In the genomic region with DNA sequence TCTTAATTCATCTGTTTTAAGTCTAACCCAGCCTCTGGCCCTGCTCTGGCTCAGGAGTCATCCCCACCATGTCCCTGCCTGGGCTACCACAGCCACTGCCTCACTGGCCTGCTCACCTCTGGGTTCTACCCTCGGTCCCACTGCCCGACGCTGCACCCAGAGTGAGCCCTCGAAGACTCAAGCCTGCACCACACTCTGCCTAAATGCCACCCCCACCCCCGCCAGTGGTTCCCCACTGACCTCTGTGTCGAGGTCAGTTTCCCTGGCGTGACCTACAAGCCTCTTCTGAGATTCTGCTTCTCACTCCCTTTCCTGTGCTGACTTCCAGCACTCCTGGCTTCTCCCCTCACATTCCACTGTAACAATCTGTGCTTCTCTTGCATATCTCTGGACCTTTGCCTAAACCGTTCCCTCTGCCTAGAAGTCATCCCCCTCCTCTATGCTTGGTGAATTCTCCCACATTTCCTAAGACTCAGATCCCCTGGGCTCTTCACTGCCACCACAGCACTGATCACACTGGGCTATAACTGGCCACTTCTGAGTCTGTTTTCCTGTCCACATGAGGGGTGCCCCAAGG, we compare ENCODE assay signal across 13 cellular contexts. TPM values are rescaled to one million over a fixed set of nuclear protein-coding genes. Genes with fewer than 3 reads are reported as not detected.
DNase-seq lines count a peak whose midpoint lies in the region; ATAC-seq and TF ChIP-seq lines count a peak whose summit lies in the region.
"Had no signal": no experiment of that assay in that cellular context is flagged by ENCODE, and none has a peak within 500 bp of the region (broad histone marks: within the 10 kb centered on the region; RNA-seq: fewer than 3 reads in every experiment).

No MANE protein-coding gene starts in this region.

- no peak overlapping the region for H3T11ph ChIP-seq in H9 (ENCODE audit: low read length)

- H2BK20ac ChIP-seq in H9 (ENCODE audit: low read depth, low read length, poor library complexity, severe bottlenecking): no peak overlapping the region

- intact Hi-C loops in dendritic cell treated with granulocyte-macrophage colony-stimulating factor and Interleukin-4, amounts not matched to agents 40 ng/mL and 50 ng/mL, for 4 days (cut with micrococcal nuclease): no loop called here
- intact Hi-C loops in naive thymus-derived CD4-positive, alpha-beta T cell (cut with micrococcal nuclease): loop anchor here in 1 of 2 donors (5.0 kb wide), 1 partner anchor 556 kb away; no protein-coding TSS in a partner anchor

- no peak overlapping the region for H3K4me3 Mint-ChIP-seq in H9
- no peak overlapping the region for H3K4me3 Mint-ChIP-seq in dendritic cell treated with granulocyte-macrophage colony-stimulating factor and Interleukin-4, amounts not matched to agents 40 ng/mL and 50 ng/mL, for 4 days
- H3K4me3 Mint-ChIP-seq in naive thymus-derived CD4-positive, alpha-beta T cell: peak overlapping the region in 1 of 10 donors; percentile 53

- no peaks in the 10 kb centered on the region for H3K9me3 ChIP-seq in H9 (ENCODE audit: control insufficient read depth, low read depth, low read length)
- H3K9me3 ChIP-seq in naive thymus-derived CD4-positive, alpha-beta T cell (ENCODE audit: control insufficient read depth in 2 of 3, low read length in 3 of 3): no peaks in the 10 kb centered on the region
- H3K9me3 ChIP-seq: ascending aorta had no signal

- H3K4me1 ChIP-seq in H9 (ENCODE audit: insufficient read depth, low read length): no peaks in the 10 kb centered on the region
- H3K4me1 ChIP-seq in naive thymus-derived CD4-positive, alpha-beta T cell (ENCODE audit: control insufficient read depth in 2 of 2, insufficient read depth in 2 of 2, low read length in 2 of 2): no peaks in the 10 kb centered on the region
- H3K4me1 ChIP-seq: ascending aorta had no signal

- no peaks in the 10 kb centered on the region for H3K79me1 ChIP-seq in H9 (ENCODE audit: insufficient read depth, low read depth, low read length, poor library complexity, severe bottlenecking)

- H3K4me3 ChIP-seq in AG10803 (ENCODE audit: low read length): no peak overlapping the region
- H3K4me3 ChIP-seq in naive thymus-derived CD4-positive, alpha-beta T cell (ENCODE audit: low read length): no peak overlapping the region
- H3K4me3 ChIP-seq: ascending aorta had no signal

- no peak overlapping the region for H3K27ac ChIP-seq in H9 (ENCODE audit: insufficient read length, low read depth, low read length)
- peak overlapping the region; percentile 4 for H3K27ac ChIP-seq in naive thymus-derived CD4-positive, alpha-beta T cell (ENCODE audit: low read depth, low read length)

- H3K18ac ChIP-seq in H9 (ENCODE audit: insufficient read length, low read depth, low read length): no peak overlapping the region

- peaks cover 0 to 76% (median 0%) of the 10 kb centered on the region in 3 experiments for H3K36me3 ChIP-seq in naive thymus-derived CD4-positive, alpha-beta T cell (ENCODE audit: control insufficient read depth in 2 of 3, insufficient read depth in 3 of 3, low read length in 3 of 3)

- no peak overlapping the region for H2AFZ ChIP-seq in H9 (ENCODE audit: low read length)

- no peaks in the 10 kb centered on the region for H4K20me1 ChIP-seq in H9 (ENCODE audit: control insufficient read depth, insufficient read depth, insufficient read length)

- peak overlapping the region in 2 of 3 experiments; percentile 1 to 10; a peak in 2 of 7 replicates for H3K27ac Mint-ChIP-seq in H9
- H3K27ac Mint-ChIP-seq in dendritic cell treated with granulocyte-macrophage colony-stimulating factor and Interleukin-4, amounts not matched to agents 40 ng/mL and 50 ng/mL, for 4 days: peak overlapping the region; percentile 42
- peak overlapping the region; percentile 23 to 89 (median 69) for H3K27ac Mint-ChIP-seq in naive thymus-derived CD4-positive, alpha-beta T cell

- no peaks in the 10 kb centered on the region for H3K23me2 ChIP-seq in H9 (ENCODE audit: insufficient read length, low read depth, low read length, poor library complexity, severe bottlenecking)

- no peaks in the 10 kb centered on the region for H3K27me3 ChIP-seq in H9 (ENCODE audit: insufficient read depth, low read length)
- H3K27me3 ChIP-seq in naive thymus-derived CD4-positive, alpha-beta T cell (ENCODE audit: control insufficient read depth in 2 of 2, insufficient read depth in 2 of 2, low read length in 2 of 2): no peaks in the 10 kb centered on the region
- H3K27me3 ChIP-seq: ascending aorta had no signal

- H3K79me2 ChIP-seq in H9 (ENCODE audit: insufficient read depth, low read length): no peaks in the 10 kb centered on the region

- H4K91ac ChIP-seq in H9 (ENCODE audit: insufficient read length, low read depth, low read length): no peak overlapping the region

- no peak overlapping the region for H3K14ac ChIP-seq in H9 (ENCODE audit: insufficient read depth, low read length)

- peaks cover 0 to 4% of the 10 kb centered on the region in 2 experiments; a peak in 3 of 4 replicates for H3K4me1 Mint-ChIP-seq in H9
- peaks cover 60% of the 10 kb centered on the region for H3K4me1 Mint-ChIP-seq in dendritic cell treated with granulocyte-macrophage colony-stimulating factor and Interleukin-4, amounts not matched to agents 40 ng/mL and 50 ng/mL, for 4 days (ENCODE audit: low read depth)
- H3K4me1 Mint-ChIP-seq in naive thymus-derived CD4-positive, alpha-beta T cell: peaks cover 7 to 52% (median 16%) of the 10 kb centered on the region in 7 donors

- no peak overlapping the region for H3K56ac ChIP-seq in H9 (ENCODE audit: insufficient read length, low read depth, low read length)

- CTCF ChIA-PET in naive thymus-derived CD4-positive, alpha-beta T cell (lab: Charles Lee): interaction anchor here (0.7 to 1.0 kb wide), 2 partner anchors 106 to 742 kb away, joined by 3 read pairs; no protein-coding TSS in a partner anchor

- peaks cover 0 to 38% (median 19%) of the 10 kb centered on the region in 3 experiments; a peak in 5 of 7 replicates for H3K36me3 Mint-ChIP-seq in H9 (ENCODE audit: insufficient read depth in 1 of 3, low read depth in 3 of 3)
- H3K36me3 Mint-ChIP-seq in dendritic cell treated with granulocyte-macrophage colony-stimulating factor and Interleukin-4, amounts not matched to agents 40 ng/mL and 50 ng/mL, for 4 days (ENCODE audit: low read depth): peaks cover 100% of the 10 kb centered on the region
- H3K36me3 Mint-ChIP-seq in naive thymus-derived CD4-positive, alpha-beta T cell: peaks cover 0 to 26% (median 11%) of the 10 kb centered on the region in 5 donors

- TF ChIP-seq CTCF in AG10803 (conservative IDR thresholded peaks at IDR 0.05; ENCODE audit: low read length) (no peak), H9 (conservative IDR thresholded peaks at IDR 0.05) (no peak), GM10266 (IDR thresholded peaks at IDR 0.05; ENCODE audit: control insufficient read depth, insufficient read depth, low read depth, missing control alignments) (no peak)

- no peak overlapping the region for H4K5ac ChIP-seq in H9 (ENCODE audit: insufficient read length, low read depth, low read length)

- no CpG with 5 or more reads among the region's 8 CpGs for WGBS in H9 (ENCODE audit: extremely low coverage, insufficient read length, low lambda C conversion rate)

- H2BK5ac ChIP-seq in H9 (ENCODE audit: insufficient read length, low read length): no peak overlapping the region

- no peak overlapping the region for H2AK5ac ChIP-seq in H9 (ENCODE audit: insufficient read length, low read length)

- H2BK120ac ChIP-seq in H9 (ENCODE audit: low read depth, low read length, poor library complexity, severe bottlenecking): no peak overlapping the region

- POLR2A ChIA-PET in naive thymus-derived CD4-positive, alpha-beta T cell (lab: Charles Lee): interaction anchor here (0.5 to 1.2 kb wide), 2 partner anchors 35 to 604 kb away, joined by 3 read pairs; no protein-coding TSS in a partner anchor

- H2BK12ac ChIP-seq in H9 (ENCODE audit: insufficient read length, low read depth, low read length): no peak overlapping the region

- H3K9me3 Mint-ChIP-seq in H9: no peaks in the 10 kb centered on the region
- no peaks in the 10 kb centered on the region for H3K9me3 Mint-ChIP-seq in dendritic cell treated with granulocyte-macrophage colony-stimulating factor and Interleukin-4, amounts not matched to agents 40 ng/mL and 50 ng/mL, for 4 days
- H3K9me3 Mint-ChIP-seq in naive thymus-derived CD4-positive, alpha-beta T cell: no peaks in the 10 kb centered on the region

- H3K9ac ChIP-seq in H9 (ENCODE audit: extremely low read depth, insufficient read length, low read length): no peak overlapping the region

- peaks cover 1% of the 10 kb centered on the region for H3K27me3 Mint-ChIP-seq in H9 (ENCODE audit: low read depth)
- H3K27me3 Mint-ChIP-seq in dendritic cell treated with granulocyte-macrophage colony-stimulating factor and Interleukin-4, amounts not matched to agents 40 ng/mL and 50 ng/mL, for 4 days: no peaks in the 10 kb centered on the region
- H3K27me3 Mint-ChIP-seq in naive thymus-derived CD4-positive, alpha-beta T cell: no peaks in the 10 kb centered on the region

- ATAC-seq in naive thymus-derived CD4-positive, alpha-beta T cell: no peak
- no peak for ATAC-seq in GM19023 (IDR thresholded peaks at IDR 0.05; ENCODE audit: unreplicated experiment)

- H3K23ac ChIP-seq in H9 (ENCODE audit: insufficient read length, low read depth, low read length): no peak overlapping the region

- no peak overlapping the region for H2BK15ac ChIP-seq in H9 (ENCODE audit: low read depth, low read length)

- no peak overlapping the region for H4K8ac ChIP-seq in H9 (replicated peaks; ENCODE audit: insufficient read length, low read depth, low read length)

- DNase-seq in AG10803 (ENCODE audit: low read depth): peak; percentile 79
- no peak for DNase-seq in H9
- no peak for DNase-seq in naive thymus-derived CD4-positive, alpha-beta T cell
- no peak for DNase-seq in NCI-H82 (lab: John Stamatoyannopoulos, UW)
- no peak for DNase-seq in GM10266 (ENCODE audit: extremely low spot score)
- no peak for DNase-seq in NCI-H1417 treated with DMSO at 0.1 percent for 48 hours (lab: John Stamatoyannopoulos, UW)
- DNase-seq: KG1, NCI-H2227 treated with DMSO at 0.1 percent for 48 hours, occipital lobe, SIG-M5 had no signal

- H3K4ac ChIP-seq in H9 (ENCODE audit: low read depth, low read length): no peak overlapping the region

- H3K4me2 ChIP-seq in H9 (ENCODE audit: insufficient read depth, insufficient read length, low read length): no peak overlapping the region

RNA-seq across cellular contexts. Expression of gene PDE2A, which starts 12.5 kb away (rescaled TPM):
- 3.4 and 4.3 TPM in 2 replicates for total RNA-seq in H9 (2021)
- 1 to 10 TPM in 4 of 5 experiments, under 1 TPM in 1; 0.97 to 9.0 (median 1.7) TPM for total RNA-seq in naive thymus-derived CD4-positive, alpha-beta T cell
- not detected for polyA plus RNA-seq in naive thymus-derived CD4-positive, alpha-beta T cell

Comparison
In these comparisons a context has a peak if more than half of its experiments do, and no peak if none do; other contexts are left out.
1. H3K27ac Mint-ChIP-seq: peak in every context shown above with its lines; median percentile 69 in naive thymus-derived CD4-positive, alpha-beta T cell; 42 in dendritic cell treated with granulocyte-macrophage colony-stimulating factor and Interleukin-4, amounts not matched to agents 40 ng/mL and 50 ng/mL, for 4 days; 6 in H9.